Comparison of ENCODE assay signal across 25 cellular contexts in the genomic region with DNA sequence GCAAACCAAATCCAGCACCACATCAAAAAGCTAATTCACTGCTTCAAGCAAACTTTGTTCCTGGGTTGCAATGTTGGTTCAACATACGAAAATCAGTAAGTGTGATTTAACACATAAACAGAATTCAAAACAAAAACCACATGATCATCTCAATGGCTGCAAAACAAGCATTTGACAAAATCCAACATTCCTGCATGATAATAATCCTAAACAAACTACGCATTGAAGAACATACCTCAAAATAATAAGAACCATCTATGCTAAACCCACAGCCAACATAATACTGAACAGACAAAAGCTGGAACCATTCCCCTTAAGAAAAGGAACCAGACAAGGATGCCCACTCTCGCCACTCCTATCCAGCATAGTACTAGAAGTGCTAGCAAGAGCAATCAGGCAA.
"Had no signal": no experiment of that assay in that cellular context is flagged by ENCODE, and none has a peak within 500 bp of the region (broad histone marks: within the 10 kb centered on the region; RNA-seq: fewer than 3 reads in every experiment).

No MANE protein-coding gene starts in this region.

- H3K36me3 ChIP-seq: sigmoid colon, upper lobe of left lung had no signal

- H3K27me3 Mint-ChIP-seq: activated CD4-positive, alpha-beta memory T cell treated with anti-CD3 and anti-CD28 coated beads, Interleukin-2, amount 10 ng/mL, durations not matched to agents 7 days and 5 days; activated CD4-positive, alpha-beta T cell treated with anti-CD3 and anti-CD28 coated beads, Interleukin-2, amount 10 ng/mL, durations not matched to agents 24 days and 14 days; activated naive CD8-positive, alpha-beta T cell treated with anti-CD3 and anti-CD28 coated beads, Interleukin-2, amount 50 U/mL, for 24 hours; brain; dendritic cell treated with granulocyte-macrophage colony-stimulating factor and Interleukin-4, amounts not matched to agents 40 ng/mL and 50 ng/mL, for 4 days; memory B cell; stimulated activated naive B cell treated with anti-CD40 and anti-IgM and Interleukin-4, amounts not matched to agents 10 μg/mL and 1 μg/mL and 100 μg/mL, for 72 hours had no signal

- H3K4me3 Mint-ChIP-seq: activated CD4-positive, alpha-beta memory T cell treated with anti-CD3 and anti-CD28 coated beads, Interleukin-2, amount 10 ng/mL, durations not matched to agents 7 days and 5 days; activated CD4-positive, alpha-beta T cell treated with anti-CD3 and anti-CD28 coated beads, Interleukin-2, amount 10 ng/mL, durations not matched to agents 24 days and 14 days; activated naive CD8-positive, alpha-beta T cell treated with anti-CD3 and anti-CD28 coated beads, Interleukin-2, amount 50 U/mL, for 24 hours; brain; dendritic cell treated with granulocyte-macrophage colony-stimulating factor and Interleukin-4, amounts not matched to agents 40 ng/mL and 50 ng/mL, for 4 days; memory B cell; stimulated activated naive B cell treated with anti-CD40 and anti-IgM and Interleukin-4, amounts not matched to agents 10 μg/mL and 1 μg/mL and 100 μg/mL, for 72 hours had no signal

- H3K27ac Mint-ChIP-seq: activated CD4-positive, alpha-beta memory T cell treated with anti-CD3 and anti-CD28 coated beads, Interleukin-2, amount 10 ng/mL, durations not matched to agents 7 days and 5 days; activated CD4-positive, alpha-beta T cell treated with anti-CD3 and anti-CD28 coated beads, Interleukin-2, amount 10 ng/mL, durations not matched to agents 24 days and 14 days; activated naive CD8-positive, alpha-beta T cell treated with anti-CD3 and anti-CD28 coated beads, Interleukin-2, amount 50 U/mL, for 24 hours; dendritic cell treated with granulocyte-macrophage colony-stimulating factor and Interleukin-4, amounts not matched to agents 40 ng/mL and 50 ng/mL, for 4 days; memory B cell had no signal

- H3K27me3 ChIP-seq: sigmoid colon, upper lobe of left lung had no signal

- DNase-seq: activated CD4-positive, alpha-beta memory T cell treated with anti-CD3 and anti-CD28 coated beads, Interleukin-2, amount 10 ng/mL, durations not matched to agents 7 days and 5 days; activated CD4-positive, alpha-beta T cell treated with anti-CD3 and anti-CD28 coated beads, Interleukin-2, amount 10 ng/mL, durations not matched to agents 24 days and 14 days; activated gamma-delta T cell; activated naive CD4-positive, alpha-beta T cell treated with anti-CD3 and anti-CD28 coated beads, Interleukin-2, amount 50 U/mL, for 16 hours; activated naive CD8-positive, alpha-beta T cell treated with anti-CD3 and anti-CD28 coated beads, Interleukin-2, amount 50 U/mL, for 24 hours; effector CD4-positive, alpha-beta T cell; erythroblast; foreskin melanocyte; hypothalamus; left cardiac atrium; occipital lobe; posterior cingulate gyrus; retina; sigmoid colon; stimulated activated CD4-positive, alpha-beta T cell treated with anti-CD3 and anti-CD28 coated beads, Interleukin-15, amount 100 ng/mL, for 24 hours; stimulated activated naive B cell treated with anti-CD40 and anti-IgM and Interleukin-4, amounts not matched to agents 10 μg/mL and 1 μg/mL and 100 μg/mL, for 72 hours; T-helper 2 cell; upper lobe of left lung had no signal

- H3K9me3 ChIP-seq: sigmoid colon, upper lobe of left lung had no signal

- FAIRE-seq: endometrium, islet of Langerhans had no signal

- H3K4me3 ChIP-seq: sigmoid colon, smooth muscle cell, upper lobe of left lung had no signal

- ATAC-seq: activated CD4-positive, CD25-positive, alpha-beta regulatory T cell treated with anti-CD3 and anti-CD28 coated beads, Interleukin-2, amount 50 U/mL, for 24 hours; activated naive CD8-positive, alpha-beta T cell treated with anti-CD3 and anti-CD28 coated beads, Interleukin-2, amount 50 U/mL, for 24 hours; left cardiac atrium; stimulated activated naive B cell treated with anti-CD40 and anti-IgM and Interleukin-4, amounts not matched to agents 10 μg/mL and 1 μg/mL and 100 μg/mL, for 72 hours had no signal
